In the genomic region with DNA sequence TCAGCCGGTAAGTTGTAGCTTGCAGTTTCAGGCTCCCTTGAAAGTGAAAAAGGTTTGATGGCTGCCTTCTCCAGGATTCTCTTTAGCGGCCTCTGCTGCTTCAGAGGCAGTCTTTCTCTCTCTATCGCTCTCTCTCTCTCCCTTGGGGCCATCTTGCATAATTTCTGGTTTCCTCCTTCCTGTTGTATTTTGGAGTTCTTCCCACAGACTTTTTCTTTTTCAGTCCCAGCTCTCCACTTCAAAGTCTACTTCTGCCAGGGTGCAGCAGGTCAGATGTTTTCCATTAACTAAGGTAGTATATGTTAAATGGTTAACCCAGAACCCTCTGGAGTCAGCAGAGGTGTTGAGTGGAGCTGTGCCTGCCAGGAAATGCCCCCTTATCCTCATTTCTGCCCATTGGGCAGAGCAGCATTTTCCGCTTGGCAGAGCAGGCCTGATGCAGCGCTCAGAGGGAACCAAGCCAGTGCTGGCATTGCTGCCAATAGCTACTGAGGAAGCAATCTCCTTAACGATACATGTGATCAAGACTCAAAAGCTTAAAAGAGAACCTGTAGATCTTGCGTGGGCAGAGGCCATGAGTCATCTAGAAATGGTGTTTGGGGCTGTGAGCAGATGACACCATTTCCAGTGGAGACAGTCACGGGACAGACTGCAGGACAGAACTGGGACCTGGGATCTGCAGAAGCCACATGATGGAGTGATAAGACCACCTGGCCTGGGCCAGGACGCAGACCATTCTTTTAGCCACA, we compare ENCODE assay signal across 8 cellular contexts. TPM values are rescaled to one million over a fixed set of nuclear protein-coding genes. Genes with fewer than 3 reads are reported as not detected.
DNase-seq lines count a peak whose midpoint lies in the region; ATAC-seq, FAIRE-seq and TF ChIP-seq lines count a peak whose summit lies in the region.

No MANE protein-coding gene starts in this region.

- H3K36me3 ChIP-seq in MM.1S (replicated peaks; ENCODE audit: insufficient read depth, low read length) (no peaks in the 10 kb centered on the region), astrocyte (ENCODE audit: insufficient read depth, low read length) (no peaks in the 10 kb centered on the region)
- no peaks in the 10 kb centered on the region for H3K36me3 ChIP-seq in CD8-positive, alpha-beta memory T cell (ENCODE audit: insufficient read depth, low read length)

- peaks cover 4% of the 10 kb centered on the region for H3K9me3 Mint-ChIP-seq in astrocyte (ENCODE audit: unreplicated experiment)
- no peaks in the 10 kb centered on the region for H3K9me3 Mint-ChIP-seq in CD8-positive, alpha-beta memory T cell

- H4K20me1 ChIP-seq in MM.1S (ENCODE audit: insufficient read depth, low read length), result no peaks in the 10 kb centered on the region
- H4K20me1 ChIP-seq in astrocyte (ENCODE audit: insufficient read depth, low read length), result no peaks in the 10 kb centered on the region

- H3K4me1 ChIP-seq in MM.1S (ENCODE audit: low read length), result peaks cover 9% of the 10 kb centered on the region
- peaks cover 10% of the 10 kb centered on the region for H3K4me1 ChIP-seq in astrocyte (ENCODE audit: insufficient read depth, low read length)
- H3K4me1 ChIP-seq in CD8-positive, alpha-beta memory T cell (ENCODE audit: insufficient read depth, low read length), result no peaks in the 10 kb centered on the region

- POLR2A ChIA-PET in CD8-positive, alpha-beta memory T cell (lab: Charles Lee), result no interaction called here

- peaks cover 13% of the 10 kb centered on the region for H3K4me1 Mint-ChIP-seq in astrocyte (ENCODE audit: low read depth, unreplicated experiment)
- no peaks in the 10 kb centered on the region for H3K4me1 Mint-ChIP-seq in CD8-positive, alpha-beta memory T cell

- 0 out of 2 replicates have a peak overlapping the region, but pooled peaks have one; percentile 7 for H2AFZ ChIP-seq in MM.1S (ENCODE audit: low read length)
- no peak overlapping the region for H2AFZ ChIP-seq in astrocyte (ENCODE audit: low read depth, low read length)

- H3K27ac ChIP-seq in MM.1S (ENCODE audit: low read length) (no peak overlapping the region), astrocyte (ENCODE audit: low read depth, low read length) (no peak overlapping the region)
- H3K27ac ChIP-seq in CD8-positive, alpha-beta memory T cell (ENCODE audit: low read depth, low read length), result no peak overlapping the region

- H3K27ac Mint-ChIP-seq in astrocyte (ENCODE audit: unreplicated experiment), result no peak overlapping the region
- no peak overlapping the region for H3K27ac Mint-ChIP-seq in CD8-positive, alpha-beta memory T cell

- H3K4me3 ChIP-seq in MM.1S (ENCODE audit: low read length) (no peak overlapping the region), astrocyte (ENCODE audit: insufficient read depth, low read depth, low read length) (no peak overlapping the region)
- no peak overlapping the region for H3K4me3 ChIP-seq in CD8-positive, alpha-beta memory T cell (ENCODE audit: low read length)

- DNase-seq in activated CD4-positive, CD25-positive, alpha-beta regulatory T cell treated with anti-CD3 and anti-CD28 coated beads, Interleukin-2, amount 50 U/mL, for 72 hours, result no peak
- peak; percentile 54 for DNase-seq in MM.1S
- DNase-seq in astrocyte (ENCODE audit: low read depth), result peak; percentile 75
- DNase-seq in stimulated activated CD4-positive, alpha-beta T cell treated with anti-CD3 and anti-CD28 coated beads, Interleukin-12 subunit alpha, Interleukin-12 subunit beta, amount 100 ng/mL, for 48 hours (ENCODE audit: low read depth in 2 of 3, low spot score in 1 of 3), result peak; percentile 3 to 32 (median 20)
- DNase-seq in CD8-positive, alpha-beta memory T cell, result no peak

- no peak for FAIRE-seq in astrocyte (lab: Jason Lieb, UNC)
- peak; percentile 79 for FAIRE-seq in islet of Langerhans (lab: Jason Lieb, UNC)

- H3F3A ChIP-seq in MM.1S (ENCODE audit: insufficient read depth, low read length), result no peaks in the 10 kb centered on the region

- TF ChIP-seq CTCF in MM.1S (IDR thresholded peaks at IDR 0.05; ENCODE audit: low read length) (peak; percentile 37), astrocyte (IDR thresholded peaks at IDR 0.05; ENCODE audit: insufficient read depth, low read depth, low read length) (no peak)

- H3K9me3 ChIP-seq in MM.1S (replicated peaks; ENCODE audit: insufficient read depth, low read length), result no peaks in the 10 kb centered on the region
- H3K9me3 ChIP-seq in astrocyte (ENCODE audit: insufficient read depth, low read depth, low read length), result no peaks in the 10 kb centered on the region
- H3K9me3 ChIP-seq in CD8-positive, alpha-beta memory T cell (ENCODE audit: low read length), result no peaks in the 10 kb centered on the region

- peaks cover 1% of the 10 kb centered on the region for H3K27me3 Mint-ChIP-seq in astrocyte (ENCODE audit: low read depth, unreplicated experiment)
- H3K27me3 Mint-ChIP-seq in CD8-positive, alpha-beta memory T cell, result peaks cover 5 to 39% of the 10 kb centered on the region in 2 donors

- H3K4me3 Mint-ChIP-seq in astrocyte (ENCODE audit: unreplicated experiment), result no peak overlapping the region
- H3K4me3 Mint-ChIP-seq in CD8-positive, alpha-beta memory T cell, result no peak overlapping the region

- CTCF ChIA-PET in CD8-positive, alpha-beta memory T cell (lab: Charles Lee), result no interaction called here

- H3K9me2 ChIP-seq in MM.1S (replicated peaks; ENCODE audit: insufficient read depth, low read length), result no peaks in the 10 kb centered on the region

- H3K4me2 ChIP-seq in MM.1S (ENCODE audit: low read depth, low read length) (peak overlapping the region; percentile 22; the same call in 1 of the 2 replicates), astrocyte (ENCODE audit: low read length) (peak overlapping the region; percentile 23)

- H3K79me2 ChIP-seq in MM.1S (ENCODE audit: low read length) (no peaks in the 10 kb centered on the region), astrocyte (ENCODE audit: insufficient read depth, low read length) (no peaks in the 10 kb centered on the region)

- H3K9ac ChIP-seq in MM.1S (ENCODE audit: low read length) (no peak overlapping the region), astrocyte (ENCODE audit: low read length) (no peak overlapping the region)

- no peaks in the 10 kb centered on the region for H3K36me3 Mint-ChIP-seq in astrocyte (ENCODE audit: low read depth, unreplicated experiment)
- H3K36me3 Mint-ChIP-seq in CD8-positive, alpha-beta memory T cell, result no peaks in the 10 kb centered on the region

- peak; percentile 46 to 60 for ATAC-seq in activated CD4-positive, CD25-positive, alpha-beta regulatory T cell treated with anti-CD3 and anti-CD28 coated beads, Interleukin-2, amount 50 U/mL, for 24 hours
- ATAC-seq in GM21825 (IDR thresholded peaks at IDR 0.05; ENCODE audit: unreplicated experiment), result peak; percentile 74

- H3K27me3 ChIP-seq in MM.1S (replicated peaks; ENCODE audit: insufficient read depth, low read length) (no peaks in the 10 kb centered on the region), astrocyte (ENCODE audit: insufficient read depth, low read length) (no peaks in the 10 kb centered on the region)
- no peaks in the 10 kb centered on the region for H3K27me3 ChIP-seq in CD8-positive, alpha-beta memory T cell (ENCODE audit: insufficient read depth, low read length, poor library complexity, severe bottlenecking)

RNA-seq across cellular contexts. Expression of gene DBI, which starts 20.8 kb away (rescaled TPM):
- total RNA-seq in astrocyte, result 101 and 126 TPM in 2 replicates
- 100 to 1,000 TPM; 166 to 186 TPM for total RNA-seq in CD8-positive, alpha-beta memory T cell
- 372 TPM for polyA plus RNA-seq in CD8-positive, alpha-beta memory T cell

RNA-seq across cellular contexts. Expression of gene C2orf76, which starts 20.9 kb away (rescaled TPM):
- 8.1 and 9.2 TPM in 2 replicates for total RNA-seq in astrocyte
- total RNA-seq in CD8-positive, alpha-beta memory T cell, result 10 to 100 TPM; 19.6 to 24.7 TPM
- 16.5 TPM for polyA plus RNA-seq in CD8-positive, alpha-beta memory T cell

RNA-seq across cellular contexts. Expression of gene TMEM37, which starts 44.1 kb away (rescaled TPM):
- 1.6 and 3.3 TPM in 2 replicates for total RNA-seq in astrocyte
- not detected for total RNA-seq in CD8-positive, alpha-beta memory T cell
- polyA plus RNA-seq in CD8-positive, alpha-beta memory T cell, result not detected

Comparison
In these comparisons a context has a peak if more than half of its experiments do, and no peak if none do; other contexts are left out.
1. DNase-seq: peak in MM.1S (single experiment), astrocyte (single experiment) and stimulated activated CD4-positive, alpha-beta T cell treated with anti-CD3 and anti-CD28 coated beads, Interleukin-12 subunit alpha, Interleukin-12 subunit beta, amount 100 ng/mL, for 48 hours (3 of 3); none in activated CD4-positive, CD25-positive, alpha-beta regulatory T cell treated with anti-CD3 and anti-CD28 coated beads, Interleukin-2, amount 50 U/mL, for 72 hours (single experiment) and CD8-positive, alpha-beta memory T cell (0 of 5).